ENCODE assay signal across 17 cellular contexts in the genomic region with DNA sequence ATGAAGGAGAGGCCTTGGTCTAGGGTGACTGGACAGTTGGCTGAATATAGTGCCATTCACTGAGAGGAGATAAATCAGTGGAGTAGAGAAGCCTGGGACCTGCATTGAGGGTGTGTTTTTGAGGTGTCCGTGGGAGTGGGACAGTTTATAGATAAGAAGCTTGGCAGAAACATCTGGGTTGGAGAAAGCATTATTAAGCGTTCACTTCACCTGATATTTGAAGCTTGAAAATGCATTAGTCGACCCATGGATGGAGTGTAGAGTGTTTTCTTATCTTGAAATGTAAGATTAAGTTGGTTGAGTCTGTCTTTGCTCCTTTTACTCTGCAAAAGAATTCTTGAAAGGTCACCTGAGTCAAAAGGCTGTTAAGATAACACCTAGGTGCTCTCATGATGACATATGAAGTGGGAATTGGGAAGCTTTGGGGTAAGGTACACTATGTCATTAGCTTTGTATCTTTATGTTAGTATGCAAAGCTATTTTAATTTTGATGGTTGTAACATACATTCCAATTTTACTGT.
DNase-seq lines count a peak whose midpoint lies in the region; ATAC-seq and TF ChIP-seq lines count a peak whose summit lies in the region.
"Had no signal": no experiment of that assay in that cellular context is flagged by ENCODE, and none has a peak within 500 bp of the region (broad histone marks: within the 10 kb centered on the region; RNA-seq: fewer than 3 reads in every experiment).

No MANE protein-coding gene starts in this region.

- no peak overlapping the region for H3K4me2 ChIP-seq in hepatocyte
- H3K4me2 ChIP-seq in smooth muscle cell, result no peak overlapping the region

- no peaks in the 10 kb centered on the region for H3K27me3 ChIP-seq in hepatocyte
- no peaks in the 10 kb centered on the region for H3K27me3 ChIP-seq in smooth muscle cell (ENCODE audit: low read depth)
- H3K27me3 ChIP-seq: BE2C had no signal

- no peak overlapping the region for H2AFZ ChIP-seq in hepatocyte
- H2AFZ ChIP-seq in smooth muscle cell (ENCODE audit: low read depth), result no peak overlapping the region

- no peaks in the 10 kb centered on the region for H3K9me2 ChIP-seq in hepatocyte (replicated peaks; ENCODE audit: insufficient read depth)

- H3K79me2 ChIP-seq in hepatocyte, result peaks cover 5% of the 10 kb centered on the region
- H3K79me2 ChIP-seq in smooth muscle cell (ENCODE audit: low read depth), result peaks cover 25% of the 10 kb centered on the region

- H3K4me3 Mint-ChIP-seq in nephron, result no peak overlapping the region
- H3K4me3 Mint-ChIP-seq in activated T-cell treated with anti-CD3 and anti-CD28 coated beads, Interleukin-2, amount 50 U/mL, for 72 hours, result no peak overlapping the region
- H3K4me3 Mint-ChIP-seq: CD4-positive, CD25-positive, alpha-beta regulatory T cell; H9 had no signal

- no peak for ATAC-seq in HG03139 (IDR thresholded peaks at IDR 0.05; ENCODE audit: unreplicated experiment)
- no peak for ATAC-seq in activated T-cell treated with anti-CD3 and anti-CD28 coated beads, Interleukin-2, amount 50 U/mL, for 72 hours (replicated peaks in 1 of 2)

- no peaks in the 10 kb centered on the region for H3K27me3 Mint-ChIP-seq in nephron (ENCODE audit: low read depth)
- H3K27me3 Mint-ChIP-seq in activated T-cell treated with anti-CD3 and anti-CD28 coated beads, Interleukin-2, amount 50 U/mL, for 72 hours (ENCODE audit: low read depth), result no peaks in the 10 kb centered on the region
- H3K27me3 Mint-ChIP-seq: CD4-positive, CD25-positive, alpha-beta regulatory T cell had no signal

- no peak for TF ChIP-seq CTCF in hepatocyte (IDR thresholded peaks at IDR 0.05; ENCODE audit: poor library complexity)
- TF ChIP-seq CTCF in nephron (IDR thresholded peaks at IDR 0.05; ENCODE audit: unreplicated experiment in 3 of 3), result no peak
- no peak for TF ChIP-seq CTCF in smooth muscle cell (IDR thresholded peaks at IDR 0.05; ENCODE audit: borderline replicate concordance, insufficient read depth, poor library complexity, severe bottlenecking)

- H3K27ac ChIP-seq in hepatocyte, result peak overlapping the region; percentile 62
- H3K27ac ChIP-seq in smooth muscle cell (ENCODE audit: low read depth), result peak overlapping the region; percentile 86

- peaks cover 30% of the 10 kb centered on the region for H3K4me1 ChIP-seq in hepatocyte (ENCODE audit: insufficient read depth)
- peaks cover 5% of the 10 kb centered on the region for H3K4me1 ChIP-seq in smooth muscle cell (ENCODE audit: low read depth)

- H3K36me3 ChIP-seq in hepatocyte (replicated peaks; ENCODE audit: insufficient read depth, low read depth), result no peaks in the 10 kb centered on the region
- no peaks in the 10 kb centered on the region for H3K36me3 ChIP-seq in smooth muscle cell (ENCODE audit: low read depth)
- H3K36me3 ChIP-seq: BE2C had no signal

- peaks cover 3% of the 10 kb centered on the region for H3K36me3 Mint-ChIP-seq in nephron (ENCODE audit: low read depth)
- H3K36me3 Mint-ChIP-seq in activated T-cell treated with anti-CD3 and anti-CD28 coated beads, Interleukin-2, amount 50 U/mL, for 72 hours (ENCODE audit: insufficient read depth in 2 of 2), result no peaks in the 10 kb centered on the region
- H3K36me3 Mint-ChIP-seq: CD4-positive, CD25-positive, alpha-beta regulatory T cell had no signal

- H3K4me3 ChIP-seq in hepatocyte (no peak overlapping the region), smooth muscle cell (no peak overlapping the region)

- no peak overlapping the region for H3K9ac ChIP-seq in smooth muscle cell (ENCODE audit: low read depth)

- peaks cover 12% of the 10 kb centered on the region for H3F3A ChIP-seq in smooth muscle cell (ENCODE audit: low read depth)

- WGBS in hepatocyte (ENCODE audit: low lambda C conversion rate, missing lambda C conversion rate), result 11% methylated on average over 3 of the region's 3 CpGs
- 32% methylated on average over 3 of the region's 3 CpGs for WGBS in smooth muscle cell (ENCODE audit: low lambda C conversion rate)

- peak overlapping the region; percentile 94 to 98 (median 97) for H3K27ac Mint-ChIP-seq in nephron
- no peak overlapping the region for H3K27ac Mint-ChIP-seq in activated T-cell treated with anti-CD3 and anti-CD28 coated beads, Interleukin-2, amount 50 U/mL, for 72 hours
- H3K27ac Mint-ChIP-seq: CD4-positive, CD25-positive, alpha-beta regulatory T cell had no signal

- H4K20me1 ChIP-seq in hepatocyte (ENCODE audit: insufficient read depth, poor library complexity, severe bottlenecking), result no peaks in the 10 kb centered on the region
- H4K20me1 ChIP-seq in smooth muscle cell (ENCODE audit: low read depth), result no peaks in the 10 kb centered on the region

- peaks cover 2% of the 10 kb centered on the region for H3K9me3 Mint-ChIP-seq in nephron
- peaks cover 1 to 2% of the 10 kb centered on the region in 2 donors for H3K9me3 Mint-ChIP-seq in activated T-cell treated with anti-CD3 and anti-CD28 coated beads, Interleukin-2, amount 50 U/mL, for 72 hours
- H3K9me3 Mint-ChIP-seq: H9 had no signal

- H3K4me1 Mint-ChIP-seq in nephron, result peaks cover 38% of the 10 kb centered on the region
- no peaks in the 10 kb centered on the region for H3K4me1 Mint-ChIP-seq in activated T-cell treated with anti-CD3 and anti-CD28 coated beads, Interleukin-2, amount 50 U/mL, for 72 hours (ENCODE audit: low read depth)
- H3K4me1 Mint-ChIP-seq: CD4-positive, CD25-positive, alpha-beta regulatory T cell had no signal

- DNase-seq in NCI-H226 (peak; percentile 63), hepatocyte (ENCODE audit: low spot score) (no peak), smooth muscle cell (lab: John Stamatoyannopoulos, UW; ENCODE audit: unreplicated experiment) (no peak), H4 (ENCODE audit: low spot score) (no peak)
- no peak for DNase-seq in activated T-cell treated with anti-CD3 and anti-CD28 coated beads, Interleukin-2, amount 50 U/mL, for 72 hours
- no peak for DNase-seq in stimulated activated CD4-positive, alpha-beta T cell treated with anti-CD3 and anti-CD28 coated beads, Interleukin-1b, Interleukin-23, amount 100 ng/mL, for 48 hours
- DNase-seq: ACHN; BE2C; C1 segment of cervical spinal cord; CD4-positive, CD25-positive, alpha-beta regulatory T cell; DMS153; DMS79; GDM1; GOT3; H9 had no signal

- no peaks in the 10 kb centered on the region for H3K9me3 ChIP-seq in hepatocyte (ENCODE audit: low read depth)
- no peaks in the 10 kb centered on the region for H3K9me3 ChIP-seq in smooth muscle cell (replicated peaks; ENCODE audit: low read depth)
- H3K9me3 ChIP-seq: BE2C had no signal
